Comparison of ENCODE assay signal across 6 cellular contexts in the genomic region with DNA sequence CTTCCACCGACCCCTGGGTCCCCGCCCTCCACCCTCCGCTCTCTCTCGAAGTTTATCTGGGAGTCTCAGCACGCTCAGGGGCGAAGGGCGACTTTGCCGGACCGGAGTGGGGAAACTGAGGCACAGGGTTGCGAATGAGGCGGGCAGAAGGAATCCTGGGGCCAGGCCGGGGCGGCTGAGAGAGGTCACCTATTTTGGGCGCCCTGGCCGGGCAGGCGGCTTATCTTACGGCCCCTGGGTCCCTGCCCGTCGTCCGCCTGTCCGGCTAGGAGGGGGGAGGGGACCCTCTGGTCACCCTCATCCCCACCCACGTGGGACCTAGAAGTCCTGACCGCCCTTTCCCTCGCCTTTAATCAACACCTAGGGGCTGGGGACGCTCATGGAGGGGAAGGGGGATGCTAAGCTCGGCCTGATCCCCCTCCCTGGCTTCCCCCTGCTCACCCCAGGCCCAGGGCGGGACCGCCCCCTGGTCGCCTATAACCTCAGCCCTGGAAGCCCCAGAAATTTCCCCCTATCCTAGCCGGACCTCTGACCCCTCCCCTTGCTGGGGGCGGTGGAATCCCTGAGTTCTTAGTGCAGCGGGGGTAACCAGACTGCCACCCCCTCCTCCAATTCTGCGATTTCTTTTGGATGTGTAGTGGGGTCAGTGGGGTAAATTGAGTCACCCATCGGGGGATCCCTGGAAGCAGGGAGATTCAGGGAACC. TPM values are rescaled to one million over a fixed set of nuclear protein-coding genes. Genes with fewer than 3 reads are reported as not detected.
A peak's percentile ranks its signal among the peaks of the same experiment; 100 is the strongest.
DNase-seq lines count a peak whose midpoint lies in the region; ATAC-seq and TF ChIP-seq lines count a peak whose summit lies in the region.

No MANE protein-coding gene starts in this region.

- no peaks in the 10 kb centered on the region for H3K9me3 ChIP-seq in cardiac muscle cell (ENCODE audit: low read depth)
- no peaks in the 10 kb centered on the region for H3K9me3 ChIP-seq in parathyroid adenoma (ENCODE audit: control insufficient read depth, low read length)

- H3K4me2 ChIP-seq in parathyroid adenoma (ENCODE audit: low read length), result peak overlapping the region; percentile 97

- H3K4me3 ChIP-seq in cardiac muscle cell (peak overlapping the region; percentile 72), coronary artery (peak overlapping the region; percentile 92), parathyroid adenoma (ENCODE audit: low read depth, low read length) (peak overlapping the region; percentile 84)

- TF ChIP-seq CTCF in cardiac muscle cell (IDR thresholded peaks at IDR 0.05; ENCODE audit: low read depth, low read length) (no peak), coronary artery (IDR thresholded peaks at IDR 0.05) (no peak), parathyroid adenoma (IDR thresholded peaks at IDR 0.05) (no peak)

- H2AFZ ChIP-seq in parathyroid adenoma, result peak overlapping the region; percentile 86

- H3K27ac ChIP-seq in cardiac muscle cell, result peak overlapping the region; percentile 67
- peak overlapping the region; percentile 91 to 97 for H3K27ac ChIP-seq in coronary artery
- H3K27ac ChIP-seq in parathyroid adenoma, result peak overlapping the region; percentile 59

- DNase-seq in cardiac muscle cell (ENCODE audit: low read depth in 1 of 2, low spot score in 1 of 2) (peak in 1 of 2 donors; percentile 75), Right ventricle myocardium inferior (ENCODE audit: missing footprints) (no peak), coronary artery (ENCODE audit: low spot score) (peak; percentile 82), NOMO-1 (lab: John Stamatoyannopoulos, UW; ENCODE audit: unreplicated experiment in 2 of 2) (no peak), inferior parietal cortex (ENCODE audit: extremely low spot score) (no peak)

- peaks cover 26% of the 10 kb centered on the region for H3K4me1 ChIP-seq in cardiac muscle cell (ENCODE audit: low read depth)
- peaks cover 23% of the 10 kb centered on the region for H3K4me1 ChIP-seq in parathyroid adenoma

- no peaks in the 10 kb centered on the region for H3K27me3 ChIP-seq in cardiac muscle cell
- no peaks in the 10 kb centered on the region for H3K27me3 ChIP-seq in parathyroid adenoma (ENCODE audit: control insufficient read depth, insufficient read depth, low read length)

- H3K36me3 ChIP-seq in cardiac muscle cell (no peaks in the 10 kb centered on the region), parathyroid adenoma (ENCODE audit: control insufficient read depth, insufficient read depth, low read length) (no peaks in the 10 kb centered on the region)

- H3K79me2 ChIP-seq in parathyroid adenoma, result no peaks in the 10 kb centered on the region

- intact Hi-C loops in Right ventricle myocardium inferior (cut with DNase I), result no loop called here

- ATAC-seq in Right ventricle myocardium inferior, result no peak

- H3K9ac ChIP-seq in parathyroid adenoma, result peak overlapping the region; percentile 56

RNA-seq across cellular contexts. Expression of a gene that starts 0.6 kb away (rescaled TPM):
- total RNA-seq in cardiac muscle cell (60.4 and 67.8 TPM in 2 replicates), Right ventricle myocardium inferior (147 TPM)
- 54.1 and 72.1 TPM in 2 replicates for polyA plus RNA-seq in cardiac muscle cell

RNA-seq across cellular contexts. Expression of a gene that starts 2.7 kb away (rescaled TPM):
- 91.3 and 132 TPM in 2 replicates for total RNA-seq in cardiac muscle cell
- 113 and 123 TPM in 2 replicates for polyA plus RNA-seq in cardiac muscle cell
- total RNA-seq in Right ventricle myocardium inferior, result 23.9 TPM

RNA-seq across cellular contexts. Expression of a gene that starts 19.6 kb away (rescaled TPM):
- 0.11 and 0.39 TPM in 2 replicates for total RNA-seq in cardiac muscle cell
- polyA plus RNA-seq in cardiac muscle cell, result 1.6 TPM in 1 of 2 replicates, not detected in the other
- 482 TPM for total RNA-seq in Right ventricle myocardium inferior

RNA-seq across cellular contexts. Expression of a gene that starts 27.2 kb away (rescaled TPM):
- total RNA-seq in cardiac muscle cell (0.39 and 1.6 TPM in 2 replicates), Right ventricle myocardium inferior (not detected)
- polyA plus RNA-seq in cardiac muscle cell, result 1.7 and 2.0 TPM in 2 replicates

RNA-seq across cellular contexts. Expression of a gene that starts 32.5 kb away (rescaled TPM):
- total RNA-seq in cardiac muscle cell (not detected in 2 replicates), Right ventricle myocardium inferior (3.1 TPM)
- polyA plus RNA-seq in cardiac muscle cell, result not detected in 2 replicates

Comparison
In these comparisons a context has a peak if more than half of its experiments do, and no peak if none do; other contexts are left out.
1. RNA of a gene that starts 19.6 kb away (total RNA-seq): 482 TPM in Right ventricle myocardium inferior (single experiment); 0.11 to 0.39 TPM in cardiac muscle cell; every median in the first group is over 100 times any median in the second.
2. Peak in every context shown above with its lines, with median percentiles within 50 percentile points of each other: H3K27ac ChIP-seq and H3K4me3 ChIP-seq.